ENCODE assay signal across 2 cellular contexts in the genomic region with DNA sequence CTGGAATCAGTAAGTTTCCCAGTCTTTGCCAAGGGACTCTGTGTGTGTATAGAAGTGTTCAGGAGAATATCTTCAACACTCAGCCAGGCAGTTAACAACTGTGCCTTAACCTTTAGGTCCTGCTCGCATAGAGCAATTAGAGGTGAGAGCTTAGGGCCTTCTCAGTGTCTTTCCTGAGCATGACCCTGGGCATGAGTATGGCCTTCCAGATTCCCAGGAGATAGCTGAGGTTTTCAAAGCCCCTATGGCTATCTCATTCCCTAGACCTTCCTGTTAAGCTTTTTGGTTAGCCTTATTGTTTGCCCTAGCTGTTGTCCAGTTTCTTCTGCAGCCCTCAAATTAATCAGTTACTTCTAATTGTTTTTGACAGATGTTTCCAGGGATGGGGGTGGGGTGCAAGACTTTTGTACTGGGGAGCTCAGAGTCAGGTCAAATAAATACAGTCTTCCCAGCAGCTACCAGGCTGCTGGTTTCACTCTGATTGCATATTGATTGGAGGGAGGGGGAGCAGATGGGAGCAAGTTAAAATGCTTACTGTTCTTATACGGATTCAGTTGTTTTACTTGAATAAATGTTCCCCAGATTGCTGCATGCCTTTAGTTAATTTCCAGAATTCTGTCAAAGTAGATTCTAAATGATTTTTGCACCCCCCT.
TF ChIP-seq lines count a peak whose summit lies in the region.

No MANE protein-coding gene starts in this region.

TF ChIP-seq in H1, 55 proteins besides CTCF, POLR2A, EP300 and RAD21:
- no peak for TF ChIP-seq SP4 (IDR thresholded peaks at IDR 0.05; ENCODE audit: low read length)
- no peak for TF ChIP-seq PHF8 (conservative IDR thresholded peaks at IDR 0.05; ENCODE audit: low read depth, low read length)
- no peak for TF ChIP-seq CEBPB (IDR thresholded peaks at IDR 0.05; ENCODE audit: low read depth, low read length)
- no peak for TF ChIP-seq TAF7 (optimal IDR thresholded peaks at IDR 0.05; ENCODE audit: borderline replicate concordance, low read depth, low read length)
- TF ChIP-seq TAF1 (IDR thresholded peaks at IDR 0.05; ENCODE audit: low read depth, low read length): no peak
- no peak for TF ChIP-seq ASH2L (IDR thresholded peaks at IDR 0.05; ENCODE audit: low read length)
- no peak for TF ChIP-seq HDAC2 (IDR thresholded peaks at IDR 0.05; ENCODE audit: borderline replicate concordance in 1 of 2, low read depth in 2 of 2, low read length in 2 of 2)
- no peak for TF ChIP-seq RFX5 (IDR thresholded peaks at IDR 0.05; ENCODE audit: borderline replicate concordance, low read depth, low read length)
- TF ChIP-seq POU5F1 (IDR thresholded peaks at IDR 0.05; ENCODE audit: low read depth, low read length): no peak

TF ChIP-seq in HepG2, 621 proteins besides CTCF, POLR2A, EP300 and RAD21:
- 0 out of 2 replicates have a peak, but pooled peaks have one; percentile 35 for TF ChIP-seq ZNF317 (CRISPR knock-in tag; IDR thresholded peaks at IDR 0.05)
- TF ChIP-seq POGZ (CRISPR knock-in tag; IDR thresholded peaks at IDR 0.05): 0 out of 2 replicates have a peak, but pooled peaks have one; percentile 42
- no peak for TF ChIP-seq FIP1L1 (IDR thresholded peaks at IDR 0.05; ENCODE audit: borderline replicate concordance, insufficient read depth, low read depth, low read length)
- TF ChIP-seq, protein P1, sequence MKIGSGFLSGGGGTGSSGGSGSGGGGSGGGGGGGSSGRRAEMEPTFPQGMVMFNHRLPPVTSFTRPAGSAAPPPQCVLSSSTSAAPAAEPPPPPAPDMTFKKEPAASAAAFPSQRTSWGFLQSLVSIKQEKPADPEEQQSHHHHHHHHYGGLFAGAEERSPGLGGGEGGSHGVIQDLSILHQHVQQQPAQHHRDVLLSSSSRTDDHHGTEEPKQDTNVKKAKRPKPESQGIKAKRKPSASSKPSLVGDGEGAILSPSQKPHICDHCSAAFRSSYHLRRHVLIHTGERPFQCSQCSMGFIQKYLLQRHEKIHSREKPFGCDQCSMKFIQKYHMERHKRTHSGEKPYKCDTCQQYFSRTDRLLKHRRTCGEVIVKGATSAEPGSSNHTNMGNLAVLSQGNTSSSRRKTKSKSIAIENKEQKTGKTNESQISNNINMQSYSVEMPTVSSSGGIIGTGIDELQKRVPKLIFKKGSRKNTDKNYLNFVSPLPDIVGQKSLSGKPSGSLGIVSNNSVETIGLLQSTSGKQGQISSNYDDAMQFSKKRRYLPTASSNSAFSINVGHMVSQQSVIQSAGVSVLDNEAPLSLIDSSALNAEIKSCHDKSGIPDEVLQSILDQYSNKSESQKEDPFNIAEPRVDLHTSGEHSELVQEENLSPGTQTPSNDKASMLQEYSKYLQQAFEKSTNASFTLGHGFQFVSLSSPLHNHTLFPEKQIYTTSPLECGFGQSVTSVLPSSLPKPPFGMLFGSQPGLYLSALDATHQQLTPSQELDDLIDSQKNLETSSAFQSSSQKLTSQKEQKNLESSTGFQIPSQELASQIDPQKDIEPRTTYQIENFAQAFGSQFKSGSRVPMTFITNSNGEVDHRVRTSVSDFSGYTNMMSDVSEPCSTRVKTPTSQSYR (CRISPR knock-in tag; IDR thresholded peaks at IDR 0.05; ENCODE audit: borderline replicate concordance): peak; percentile 43; the same call in 1 of the 2 replicates
- no peak for TF ChIP-seq FLYWCH1 (CRISPR knock-in tag; IDR thresholded peaks at IDR 0.05)
- 0 out of 2 replicates have a peak, but pooled peaks have one; percentile 19 for TF ChIP-seq ZNF605 (CRISPR knock-in tag; IDR thresholded peaks at IDR 0.05)
- no peak for TF ChIP-seq SMAD3 (CRISPR knock-in tag; IDR thresholded peaks at IDR 0.05)
- no peak for TF ChIP-seq KLF9 (CRISPR knock-in tag; IDR thresholded peaks at IDR 0.05; ENCODE audit: low read depth)
- TF ChIP-seq RFX1 (IDR thresholded peaks at IDR 0.05): no peak
- no peak for TF ChIP-seq SOX6 (IDR thresholded peaks at IDR 0.05)
- TF ChIP-seq SOX6 (CRISPR knock-in tag; IDR thresholded peaks at IDR 0.05): peak; percentile 26; the same call in 1 of the 2 replicates
- TF ChIP-seq, protein P2, sequence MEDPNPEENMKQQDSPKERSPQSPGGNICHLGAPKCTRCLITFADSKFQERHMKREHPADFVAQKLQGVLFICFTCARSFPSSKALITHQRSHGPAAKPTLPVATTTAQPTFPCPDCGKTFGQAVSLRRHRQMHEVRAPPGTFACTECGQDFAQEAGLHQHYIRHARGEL (CRISPR knock-in tag; IDR thresholded peaks at IDR 0.05): no peak
- TF ChIP-seq GATAD2A (CRISPR knock-in tag; IDR thresholded peaks at IDR 0.05): 0 out of 2 replicates have a peak, but pooled peaks have one; percentile 24
TF ChIP-seq in HepG2: peak in this region for 6.
